Comparison of ENCODE assay signal across 1 cellular context in genomic region chr5:132778129-132778528, GRCh38.
TF ChIP-seq lines count a peak whose summit lies in the region.

No MANE protein-coding gene starts in this region.

TF ChIP-seq in GM23338, 12 proteins besides CTCF, POLR2A, EP300 and RAD21 (continued from another document):
- TF ChIP-seq EZH2phosphoT487 (IDR thresholded peaks at IDR 0.05; ENCODE audit: unreplicated experiment): no peak
- TF ChIP-seq ZNF462 (CRISPR knock-in tag; IDR thresholded peaks at IDR 0.05): no peak
- TF ChIP-seq REST (IDR thresholded peaks at IDR 0.05; ENCODE audit: unreplicated experiment): no peak
- TF ChIP-seq ZNF114 (CRISPR knock-in tag; IDR thresholded peaks at IDR 0.05): no peak
- no peak for TF ChIP-seq CREB1 (CRISPR knock-in tag; IDR thresholded peaks at IDR 0.05; ENCODE audit: low read depth)
TF ChIP-seq in GM23338: peak in this region for 0.
